12 cellular contexts compared by ENCODE assay signal in the genomic region with DNA sequence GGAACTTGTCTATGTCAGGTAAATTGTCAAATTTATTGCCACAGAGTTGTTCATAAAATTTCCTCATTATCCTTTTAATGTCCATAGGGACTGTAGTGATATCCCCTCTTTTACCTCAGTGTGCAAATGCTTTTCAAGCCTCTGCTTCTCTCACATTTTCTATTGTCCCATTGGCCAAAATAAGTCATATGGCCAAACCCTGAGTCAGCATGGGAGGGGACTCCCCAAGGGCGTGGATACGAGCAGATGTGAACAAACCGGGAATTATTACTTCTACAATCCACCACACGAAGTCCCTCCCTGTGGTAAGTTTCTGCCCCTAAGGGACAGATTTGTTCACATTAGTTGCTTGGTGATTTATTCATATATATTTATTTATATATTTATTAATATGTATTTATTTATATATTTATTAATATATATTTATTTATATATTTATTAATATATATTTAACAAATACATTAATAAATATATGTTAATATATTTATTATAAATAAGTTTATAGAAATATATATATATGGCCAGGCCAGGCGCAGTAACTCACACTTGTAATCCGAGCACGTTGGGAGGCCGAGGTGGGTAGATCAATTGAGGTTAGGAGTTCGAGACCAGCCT. TPM values are rescaled to one million over a fixed set of nuclear protein-coding genes. Genes with fewer than 3 reads are reported as not detected.
DNase-seq lines count a peak whose midpoint lies in the region; ATAC-seq and TF ChIP-seq lines count a peak whose summit lies in the region.
"Had no signal": no experiment of that assay in that cellular context is flagged by ENCODE, and none has a peak within 500 bp of the region (broad histone marks: within the 10 kb centered on the region; RNA-seq: fewer than 3 reads in every experiment).

No MANE protein-coding gene starts in this region.

- ATAC-seq in activated CD8-positive, alpha-beta T cell treated with anti-CD3 and anti-CD28 coated beads for 36 hours = peak; percentile 42
- ATAC-seq in activated CD8-positive, alpha-beta T cell treated with anti-CD3 and anti-CD28 coated beads, Interleukin-2, amount 10 ng/mL, durations not matched to agents 7 days and 5 days = no peak
- ATAC-seq in upper lobe of right lung = peak; percentile 55
- ATAC-seq in GM21786 (IDR thresholded peaks at IDR 0.05; ENCODE audit: unreplicated experiment) = no peak
- ATAC-seq in sciatic nerve = no peak

- no peaks in the 10 kb centered on the region for H3K27me3 ChIP-seq in mammary epithelial cell (ENCODE audit: insufficient read depth, low read length)
- no peaks in the 10 kb centered on the region for H3K27me3 ChIP-seq in upper lobe of right lung
- H3K27me3 ChIP-seq: uterus had no signal

- H3K36me3 ChIP-seq in mammary epithelial cell (ENCODE audit: insufficient read depth, low read length) (no peaks in the 10 kb centered on the region), upper lobe of right lung (no peaks in the 10 kb centered on the region)
- H3K36me3 ChIP-seq: uterus had no signal

- TF ChIP-seq CTCF in activated CD8-positive, alpha-beta T cell treated with anti-CD3 and anti-CD28 coated beads for 36 hours (IDR thresholded peaks at IDR 0.05) = no peak
- TF ChIP-seq CTCF in mammary epithelial cell (conservative IDR thresholded peaks at IDR 0.05 in 1 of 2, IDR thresholded peaks at IDR 0.05 in 1 of 2; ENCODE audit: extremely low read depth in 1 of 2, insufficient read depth in 1 of 2, low read depth in 1 of 2, low read length in 2 of 2) = no peak
- TF ChIP-seq CTCF in upper lobe of right lung (IDR thresholded peaks at IDR 0.05) = no peak

- H3K27ac ChIP-seq in mammary epithelial cell (ENCODE audit: insufficient read depth, low read depth, low read length) (no peak overlapping the region), upper lobe of right lung (no peak overlapping the region)
- H3K27ac ChIP-seq: uterus had no signal

- BruUV-seq in mammary epithelial cell (replicated peaks; lab: Mats Ljungman, UMichigan) = no TSS peak

- peaks cover 6% of the 10 kb centered on the region for H3K27me3 Mint-ChIP-seq in activated CD8-positive, alpha-beta T cell treated with anti-CD3 and anti-CD28 coated beads for 36 hours
- H3K27me3 Mint-ChIP-seq in activated CD8-positive, alpha-beta T cell treated with anti-CD3 and anti-CD28 coated beads, Interleukin-2, amount 10 ng/mL, durations not matched to agents 7 days and 5 days (ENCODE audit: low read depth) = peaks cover 4% of the 10 kb centered on the region

- no peaks in the 10 kb centered on the region for H3K36me3 Mint-ChIP-seq in activated CD8-positive, alpha-beta T cell treated with anti-CD3 and anti-CD28 coated beads for 36 hours (ENCODE audit: low read depth)
- H3K36me3 Mint-ChIP-seq in activated CD8-positive, alpha-beta T cell treated with anti-CD3 and anti-CD28 coated beads, Interleukin-2, amount 10 ng/mL, durations not matched to agents 7 days and 5 days (ENCODE audit: low read depth) = no peaks in the 10 kb centered on the region

- intact Hi-C loops in activated CD8-positive, alpha-beta T cell treated with anti-CD3 and anti-CD28 coated beads for 36 hours (cut with micrococcal nuclease) = no loop called here
- intact Hi-C loops in mammary epithelial cell (cut with micrococcal nuclease) (no loop called here), upper lobe of right lung (cut with DNase I) (no loop called here), cardiac septum (cut with DNase I) (no loop called here), sciatic nerve (cut with DNase I) (no loop called here)

- no peak overlapping the region for H3K4me2 ChIP-seq in mammary epithelial cell (ENCODE audit: insufficient read depth, low read depth, low read length)

- no peak overlapping the region for H3K9ac ChIP-seq in mammary epithelial cell (ENCODE audit: insufficient read depth, low read length)

- POLR2A ChIA-PET in activated CD8-positive, alpha-beta T cell treated with anti-CD3 and anti-CD28 coated beads for 36 hours (lab: Charles Lee) = no interaction called here
- POLR2A ChIA-PET in activated CD8-positive, alpha-beta T cell treated with anti-CD3 and anti-CD28 coated beads, Interleukin-2, amount 10 ng/mL, durations not matched to agents 7 days and 5 days (lab: Charles Lee) = no interaction called here

- 64% methylated on average over 9 of the region's 9 CpGs for WGBS in mammary epithelial cell (ENCODE audit: low coverage, missing lambda C conversion rate)

- H4K20me1 ChIP-seq in mammary epithelial cell (ENCODE audit: insufficient read depth, low read length) = no peaks in the 10 kb centered on the region

- no peaks in the 10 kb centered on the region for H3K9me3 Mint-ChIP-seq in activated CD8-positive, alpha-beta T cell treated with anti-CD3 and anti-CD28 coated beads for 36 hours
- H3K9me3 Mint-ChIP-seq in activated CD8-positive, alpha-beta T cell treated with anti-CD3 and anti-CD28 coated beads, Interleukin-2, amount 10 ng/mL, durations not matched to agents 7 days and 5 days (ENCODE audit: insufficient read depth) = no peaks in the 10 kb centered on the region

- no peaks in the 10 kb centered on the region for H3K79me2 ChIP-seq in mammary epithelial cell (ENCODE audit: insufficient read depth, low read length)

- no peak overlapping the region for H3K27ac Mint-ChIP-seq in activated CD8-positive, alpha-beta T cell treated with anti-CD3 and anti-CD28 coated beads for 36 hours
- H3K27ac Mint-ChIP-seq in activated CD8-positive, alpha-beta T cell treated with anti-CD3 and anti-CD28 coated beads, Interleukin-2, amount 10 ng/mL, durations not matched to agents 7 days and 5 days = no peak overlapping the region

- in situ Hi-C loops in mammary epithelial cell (cut with MboI; ENCODE audit: low sequenced_read_pairs in 2 of 2) = no loop called here

- no peaks in the 10 kb centered on the region for H3K4me1 Mint-ChIP-seq in activated CD8-positive, alpha-beta T cell treated with anti-CD3 and anti-CD28 coated beads for 36 hours (ENCODE audit: low read depth)
- H3K4me1 Mint-ChIP-seq in activated CD8-positive, alpha-beta T cell treated with anti-CD3 and anti-CD28 coated beads, Interleukin-2, amount 10 ng/mL, durations not matched to agents 7 days and 5 days (ENCODE audit: low read depth) = no peaks in the 10 kb centered on the region

- CTCF ChIA-PET in activated CD8-positive, alpha-beta T cell treated with anti-CD3 and anti-CD28 coated beads for 36 hours (lab: Charles Lee) = no interaction called here
- CTCF ChIA-PET in activated CD8-positive, alpha-beta T cell treated with anti-CD3 and anti-CD28 coated beads, Interleukin-2, amount 10 ng/mL, durations not matched to agents 7 days and 5 days (lab: Charles Lee) = no interaction called here
- CTCF ChIA-PET in mammary epithelial cell (lab: Charles Lee; ENCODE audit: low non-redundant PET) = no interaction called here

- H3K4me3 Mint-ChIP-seq in activated CD8-positive, alpha-beta T cell treated with anti-CD3 and anti-CD28 coated beads for 36 hours = no peak overlapping the region
- no peak overlapping the region for H3K4me3 Mint-ChIP-seq in activated CD8-positive, alpha-beta T cell treated with anti-CD3 and anti-CD28 coated beads, Interleukin-2, amount 10 ng/mL, durations not matched to agents 7 days and 5 days

- H3K9me3 ChIP-seq in mammary epithelial cell (replicated peaks; ENCODE audit: insufficient read depth, low read length) (no peaks in the 10 kb centered on the region), upper lobe of right lung (no peaks in the 10 kb centered on the region)
- H3K9me3 ChIP-seq: uterus had no signal

- no peak overlapping the region for H2AFZ ChIP-seq in mammary epithelial cell (ENCODE audit: low read depth, low read length)

- dilution Hi-C loops in mammary epithelial cell (cut with HindIII; ENCODE audit: low sequenced_read_pairs) = no loop called here

- H3K4me1 ChIP-seq in mammary epithelial cell (ENCODE audit: insufficient read depth, low read length) (no peaks in the 10 kb centered on the region), upper lobe of right lung (no peaks in the 10 kb centered on the region)
- H3K4me1 ChIP-seq: uterus had no signal

- H3K4me3 ChIP-seq in mammary epithelial cell (replicated peaks in 1 of 3; ENCODE audit: insufficient read depth in 1 of 3, low read depth in 2 of 3, low read length in 3 of 3) (no peak overlapping the region), upper lobe of right lung (no peak overlapping the region)
- H3K4me3 ChIP-seq: uterus had no signal

- peak; percentile 35 for DNase-seq in activated CD8-positive, alpha-beta T cell treated with anti-CD3 and anti-CD28 coated beads for 36 hours
- no peak for DNase-seq in activated CD8-positive, alpha-beta T cell treated with anti-CD3 and anti-CD28 coated beads, Interleukin-2, amount 10 ng/mL, durations not matched to agents 7 days and 5 days
- DNase-seq in NCI-H460 (ENCODE audit: extremely low read depth, low read depth) = peak; percentile 27
- DNase-seq in mammary epithelial cell = peak; percentile 66
- no peak for DNase-seq in upper lobe of right lung
- DNase-seq in cardiac septum (ENCODE audit: low spot score) = no peak
- no peak for DNase-seq in sciatic nerve (ENCODE audit: low spot score)
- DNase-seq: activated T-cell treated with anti-CD3 and anti-CD28 coated beads, Interleukin-2, amount 50 U/mL, for 48 hours; Kasumi-1; NCI-H2227 treated with DMSO at 0.1 percent for 48 hours; uterus had no signal

RNA-seq across cellular contexts. Expression of gene CAMSAP3, which starts 20.1 kb away (rescaled TPM):
- under 1 TPM; 0.25 to 0.63 TPM for total RNA-seq in activated CD8-positive, alpha-beta T cell treated with anti-CD3 and anti-CD28 coated beads for 36 hours
- under 1 TPM; 0.34 to 0.42 TPM for total RNA-seq in activated CD8-positive, alpha-beta T cell treated with anti-CD3 and anti-CD28 coated beads, Interleukin-2, amount 10 ng/mL, durations not matched to agents 7 days and 5 days
- total RNA-seq in NCI-H460 (2014; rRNA removed; shearing (Covaris generic)) = 0.35 and 0.89 TPM in 2 replicates
- 0.36 and 1.1 TPM in 2 replicates for polyA plus RNA-seq in NCI-H460 (2014; cell fraction: nucleus; rRNA removed)
- 1 to 10 TPM; 3.8 to 10.0 TPM for total RNA-seq in mammary epithelial cell
- 5.4 TPM for polyA plus RNA-seq in mammary epithelial cell
- 0.52 TPM for polyA minus RNA-seq in mammary epithelial cell
- 29.1 TPM for total RNA-seq in upper lobe of right lung
- not detected for total RNA-seq in cardiac septum
- total RNA-seq in sciatic nerve = not detected

RNA-seq across cellular contexts. Expression of gene PNPLA6, which starts 40.0 kb away (rescaled TPM):
- total RNA-seq in activated CD8-positive, alpha-beta T cell treated with anti-CD3 and anti-CD28 coated beads for 36 hours = 10 to 100 TPM; 79.2 to 90.3 TPM
- 100 to 1,000 TPM; 166 to 173 TPM for total RNA-seq in activated CD8-positive, alpha-beta T cell treated with anti-CD3 and anti-CD28 coated beads, Interleukin-2, amount 10 ng/mL, durations not matched to agents 7 days and 5 days
- 40.8 and 45.5 TPM in 2 replicates for total RNA-seq in NCI-H460 (2014; rRNA removed; shearing (Covaris generic))
- polyA plus RNA-seq in NCI-H460 (2014; cell fraction: nucleus; rRNA removed) = 85.4 and 120 TPM in 2 replicates
- total RNA-seq in mammary epithelial cell (100 to 1,000 TPM; 100 to 118 TPM), upper lobe of right lung (190 TPM), cardiac septum (41.9 TPM), sciatic nerve (133 TPM)
- 48.1 TPM for polyA plus RNA-seq in mammary epithelial cell
- polyA minus RNA-seq in mammary epithelial cell = 150 TPM

RNA-seq across cellular contexts. Expression of gene MCOLN1, which starts 53.1 kb away (rescaled TPM):
- total RNA-seq in activated CD8-positive, alpha-beta T cell treated with anti-CD3 and anti-CD28 coated beads for 36 hours = 1 to 10 TPM; 7.9 to 9.2 TPM
- 10 to 100 TPM; 16.2 to 17.7 TPM for total RNA-seq in activated CD8-positive, alpha-beta T cell treated with anti-CD3 and anti-CD28 coated beads, Interleukin-2, amount 10 ng/mL, durations not matched to agents 7 days and 5 days
- total RNA-seq in NCI-H460 (2014; rRNA removed; shearing (Covaris generic)) = 3.3 and 3.9 TPM in 2 replicates
- 10.2 and 20.3 TPM in 2 replicates for polyA plus RNA-seq in NCI-H460 (2014; cell fraction: nucleus; rRNA removed)
- total RNA-seq in mammary epithelial cell (10 to 100 TPM; 10.2 to 15.7 TPM), upper lobe of right lung (55.0 TPM), cardiac septum (16.0 TPM), sciatic nerve (35.3 TPM)
- 19.6 TPM for polyA plus RNA-seq in mammary epithelial cell
- polyA minus RNA-seq in mammary epithelial cell = 22.2 TPM

RNA-seq across cellular contexts. Expression of gene XAB2, which starts 53.8 kb away (rescaled TPM):
- total RNA-seq in activated CD8-positive, alpha-beta T cell treated with anti-CD3 and anti-CD28 coated beads for 36 hours = 10 to 100 TPM; 50.7 to 54.1 TPM
- 10 to 100 TPM; 44.8 to 46.9 TPM for total RNA-seq in activated CD8-positive, alpha-beta T cell treated with anti-CD3 and anti-CD28 coated beads, Interleukin-2, amount 10 ng/mL, durations not matched to agents 7 days and 5 days
- 34.8 and 36.0 TPM in 2 replicates for total RNA-seq in NCI-H460 (2014; rRNA removed; shearing (Covaris generic))
- 72.3 and 77.3 TPM in 2 replicates for polyA plus RNA-seq in NCI-H460 (2014; cell fraction: nucleus; rRNA removed)
- total RNA-seq in mammary epithelial cell (10 to 100 TPM; 31.3 to 31.6 TPM), upper lobe of right lung (42.3 TPM), cardiac septum (21.8 TPM), sciatic nerve (34.0 TPM)
- polyA plus RNA-seq in mammary epithelial cell = 31.9 TPM
- 39.0 TPM for polyA minus RNA-seq in mammary epithelial cell

RNA-seq across cellular contexts. Expression of gene PET100, which starts 54.1 kb away (rescaled TPM):
- total RNA-seq in activated CD8-positive, alpha-beta T cell treated with anti-CD3 and anti-CD28 coated beads for 36 hours = 10 to 100 TPM; 71.8 to 83.3 TPM
- 100 to 1,000 TPM; 125 to 136 TPM for total RNA-seq in activated CD8-positive, alpha-beta T cell treated with anti-CD3 and anti-CD28 coated beads, Interleukin-2, amount 10 ng/mL, durations not matched to agents 7 days and 5 days
- total RNA-seq in NCI-H460 (2014; rRNA removed; shearing (Covaris generic)) = 20.4 and 20.6 TPM in 2 replicates
- polyA plus RNA-seq in NCI-H460 (2014; cell fraction: nucleus; rRNA removed) = 5.6 and 187 TPM in 2 replicates
- 10 to 100 TPM in 1 of 2 donors, 1 to 10 TPM in 1; 2.2 to 64.8 TPM for total RNA-seq in mammary epithelial cell
- polyA plus RNA-seq in mammary epithelial cell = 24.2 TPM
- not detected for polyA minus RNA-seq in mammary epithelial cell
- 93.2 TPM for total RNA-seq in upper lobe of right lung
- total RNA-seq in cardiac septum = 130 TPM
- 95.1 TPM for total RNA-seq in sciatic nerve

Comparison
In these comparisons a context has a peak if more than half of its experiments do, and no peak if none do; other contexts are left out.
1. ATAC-seq: peak in activated CD8-positive, alpha-beta T cell treated with anti-CD3 and anti-CD28 coated beads for 36 hours (single experiment) and upper lobe of right lung (single experiment); none in activated CD8-positive, alpha-beta T cell treated with anti-CD3 and anti-CD28 coated beads, Interleukin-2, amount 10 ng/mL, durations not matched to agents 7 days and 5 days (single experiment), GM21786 (single experiment) and sciatic nerve (single experiment).
2. DNase-seq: peak in activated CD8-positive, alpha-beta T cell treated with anti-CD3 and anti-CD28 coated beads for 36 hours (single experiment), NCI-H460 (single experiment) and mammary epithelial cell (single experiment); none in activated CD8-positive, alpha-beta T cell treated with anti-CD3 and anti-CD28 coated beads, Interleukin-2, amount 10 ng/mL, durations not matched to agents 7 days and 5 days (single experiment), upper lobe of right lung (single experiment), cardiac septum (single experiment) and sciatic nerve (single experiment).